In genomic region chr17:72421128-72422092, GRCh38 we compare ENCODE assay signal across 8 cellular contexts.
DNase-seq lines count a peak whose midpoint lies in the region; ATAC-seq and TF ChIP-seq lines count a peak whose summit lies in the region.

No MANE protein-coding gene starts in this region.

- no peak for TF ChIP-seq EP300 in esophagus muscularis mucosa (IDR thresholded peaks at IDR 0.05)

- no peaks in the 10 kb centered on the region for H3K36me3 ChIP-seq in H7 (replicated peaks; ENCODE audit: control insufficient read depth, insufficient read depth, low read length)
- no peaks in the 10 kb centered on the region for H3K36me3 ChIP-seq in esophagus muscularis mucosa

- peaks cover 0 to 23% (median 18%) of the 10 kb centered on the region in 4 donors for H3K9me3 ChIP-seq in esophagus muscularis mucosa

- TF ChIP-seq CTCF in RWPE1 (conservative IDR thresholded peaks at IDR 0.05; ENCODE audit: low read depth) (no peak), epithelial cell of esophagus (IDR thresholded peaks at IDR 0.05; ENCODE audit: insufficient read depth, low read depth, low read length, missing control alignments) (no peak), retinal pigment epithelial cell (conservative IDR thresholded peaks at IDR 0.05; ENCODE audit: low read depth, low read length) (no peak), esophagus muscularis mucosa (IDR thresholded peaks at IDR 0.05) (no peak)

- CTCF ChIA-PET in RWPE1 (lab: Yijun Ruan, JAX): no interaction called here

- POLR2A ChIA-PET in RWPE1 (lab: Yijun Ruan, JAX; ENCODE audit: low non-redundant PET): no interaction called here

- H3K4me3 ChIP-seq in epithelial cell of esophagus (ENCODE audit: low read length) (no peak overlapping the region), retinal pigment epithelial cell (ENCODE audit: low read length) (no peak overlapping the region), H7 (ENCODE audit: insufficient read depth, low read depth, low read length) (no peak overlapping the region), esophagus muscularis mucosa (no peak overlapping the region)

- H3K27me3 ChIP-seq in H7 (ENCODE audit: control insufficient read depth, insufficient read depth, low read length): no peaks in the 10 kb centered on the region; the same call in 1 of the 2 replicates
- no peaks in the 10 kb centered on the region for H3K27me3 ChIP-seq in esophagus muscularis mucosa

- intact Hi-C loops in esophagus muscularis mucosa (cut with DNase I): no loop called here

- peaks cover 0 to 24% (median 12%) of the 10 kb centered on the region in 4 donors for H3K4me1 ChIP-seq in esophagus muscularis mucosa

- peak; percentile 33 for ATAC-seq in GM19397 (IDR thresholded peaks at IDR 0.05; ENCODE audit: unreplicated experiment)
- ATAC-seq in HG03439 (IDR thresholded peaks at IDR 0.05; ENCODE audit: unreplicated experiment): peak; percentile 38

- TF ChIP-seq POLR2A in esophagus muscularis mucosa (IDR thresholded peaks at IDR 0.05; ENCODE audit: low read depth): no peak

- DNase-seq in GDM1 (lab: John Stamatoyannopoulos, UW) (peak; percentile 41), RWPE1 (ENCODE audit: low spot score) (peak; percentile 95), epithelial cell of esophagus (ENCODE audit: low read depth) (peak; percentile 98), retinal pigment epithelial cell (ENCODE audit: low read depth) (peak; percentile 97), H7 (no peak), esophagus muscularis mucosa (ENCODE audit: extremely low spot score) (no peak)

- 70% methylated on average over 9 of the region's 11 CpGs for WGBS in esophagus muscularis mucosa

- H3K27ac ChIP-seq in RWPE1: peak overlapping the region; percentile 79
- no peak overlapping the region for H3K27ac ChIP-seq in esophagus muscularis mucosa (replicated peaks in 1 of 4)

Comparison
In these comparisons a context has a peak if more than half of its experiments do, and no peak if none do; other contexts are left out.
1. DNase-seq: peak in GDM1 (single experiment), RWPE1 (single experiment), epithelial cell of esophagus (single experiment) and retinal pigment epithelial cell (single experiment); none in H7 (single experiment) and esophagus muscularis mucosa (single experiment).